In genomic region chr17:7045492-7046126, GRCh38 we compare ENCODE assay signal across 8 cellular contexts. TPM values are rescaled to one million over a fixed set of nuclear protein-coding genes. Genes with fewer than 3 reads are reported as not detected.
A peak's percentile ranks its signal among the peaks of the same experiment; 100 is the strongest.
DNase-seq lines count a peak whose midpoint lies in the region; ATAC-seq and TF ChIP-seq lines count a peak whose summit lies in the region.

No MANE protein-coding gene starts in this region.

- H3K27ac ChIP-seq in epithelial cell of prostate: peak overlapping the region; percentile 83

- in situ Hi-C loops in ACHN (cut with HindIII; ENCODE audit: low pct_ligation_motif_present, low pct_unique_long_range_greater_than_20kb, low sequenced_read_pairs): no loop called here

- no peaks in the 10 kb centered on the region for H3K9me3 Mint-ChIP-seq in activated B cell treated with CpG ODN at 0.5 μM for 24 hours
- no peaks in the 10 kb centered on the region for H3K9me3 Mint-ChIP-seq in naive B cell

- ATAC-seq in activated B cell treated with CpG ODN at 0.5 μM for 24 hours (ENCODE audit: low read depth): peak; percentile 11
- ATAC-seq in naive B cell (ENCODE audit: low read depth in 2 of 2): peak; percentile 16 to 25

- H3K4me3 Mint-ChIP-seq in activated B cell treated with CpG ODN at 0.5 μM for 24 hours (peak overlapping the region; percentile 81), naive B cell (peak overlapping the region; percentile 72 to 94 (median 90))

- peak; percentile 87 for DNase-seq in ACHN
- DNase-seq in GM12864 (ENCODE audit: low read depth): no peak
- peak; percentile 46 for DNase-seq in NCI-H2171 (lab: John Stamatoyannopoulos, UW)
- no peak for DNase-seq in activated B cell treated with CpG ODN at 0.5 μM for 24 hours
- DNase-seq in epithelial cell of prostate (ENCODE audit: low read depth, low spot score): no peak
- DNase-seq in naive B cell: peak; percentile 63
- no peak for DNase-seq in OCI-M2 (lab: John Stamatoyannopoulos, UW; ENCODE audit: unreplicated experiment)
- DNase-seq in HK-2 (ENCODE audit: unreplicated experiment): no peak

- no peaks in the 10 kb centered on the region for H3K27me3 Mint-ChIP-seq in activated B cell treated with CpG ODN at 0.5 μM for 24 hours
- H3K27me3 Mint-ChIP-seq in naive B cell: peaks cover 0 to 7% (median 4%) of the 10 kb centered on the region in 3 donors

- H3K4me1 Mint-ChIP-seq in activated B cell treated with CpG ODN at 0.5 μM for 24 hours: peaks cover 46% of the 10 kb centered on the region
- H3K4me1 Mint-ChIP-seq in naive B cell: peaks cover 42 to 43% (median 43%) of the 10 kb centered on the region in 3 donors

- intact Hi-C loops in activated B cell treated with CpG ODN at 0.5 μM for 24 hours (cut with micrococcal nuclease): loop anchor here (1.0 to 10.0 kb wide), 12 partner anchors 23 to 643 kb away; partner anchors contain the start of genes FGF11, KCTD11, MPDU1 and SLC2A4

- CTCF ChIA-PET in activated B cell treated with CpG ODN at 0.5 μM for 24 hours (lab: Charles Lee): interaction anchor here (0.5 to 3.4 kb wide), 36 partner anchors 10 to 580 kb away, joined by 3 to 63 read pairs (median 4); partner anchors contain the start of genes ACADVL, ACAP1, BCL6B and DLG4

- peak overlapping the region; percentile 86 for H3K27ac Mint-ChIP-seq in activated B cell treated with CpG ODN at 0.5 μM for 24 hours
- H3K27ac Mint-ChIP-seq in naive B cell: peak overlapping the region; percentile 40 to 97 (median 94)

- POLR2A ChIA-PET in activated B cell treated with CpG ODN at 0.5 μM for 24 hours (lab: Charles Lee): interaction anchor here (0.6 to 4.7 kb wide), 20 partner anchors 9 to 642 kb away, joined by 3 to 56 read pairs (median 4); partner anchors contain the start of genes RNASEK, SLC16A13, TMEM102 and TP53

- H3K4me3 ChIP-seq in GM12864 (ENCODE audit: low read depth, low read length): no peak overlapping the region; the same call in 1 of the 2 replicates

- TF ChIP-seq CTCF in GM12864 (IDR thresholded peaks at IDR 0.05; ENCODE audit: low read depth, low read length, missing control alignments) (peak; percentile 59), activated B cell treated with CpG ODN at 0.5 μM for 24 hours (IDR thresholded peaks at IDR 0.05) (no peak)

- H3K36me3 Mint-ChIP-seq in activated B cell treated with CpG ODN at 0.5 μM for 24 hours (ENCODE audit: low read depth) (no peaks in the 10 kb centered on the region), naive B cell (no peaks in the 10 kb centered on the region)

RNA-seq across cellular contexts. Expression of gene SLC16A11, which starts 1.7 kb away (rescaled TPM):
- 3.6 and 4.2 TPM in 2 replicates for total RNA-seq in activated B cell treated with CpG ODN at 0.5 μM for 24 hours
- polyA plus RNA-seq in naive B cell (ENCODE audit: low read depth in 6 of 6): 1 to 10 TPM in 5 of 6 donors, not detected in 1; 1.8 to 3.6 (median 2.3) TPM

RNA-seq across cellular contexts. Expression of gene SLC16A13, which starts 9.8 kb away (rescaled TPM):
- 10.4 and 11.8 TPM in 2 replicates for total RNA-seq in activated B cell treated with CpG ODN at 0.5 μM for 24 hours
- polyA plus RNA-seq in naive B cell (ENCODE audit: low read depth in 6 of 6): 1 to 10 TPM in 5 of 6 donors, under 1 TPM in 1; 0.66 to 3.0 (median 2.4) TPM

RNA-seq across cellular contexts. Expression of gene BCL6B, which starts 22.8 kb away (rescaled TPM):
- total RNA-seq in activated B cell treated with CpG ODN at 0.5 μM for 24 hours: 0.31 and 0.88 TPM in 2 replicates
- under 1 TPM in 3 of 6 donors, not detected in 3; 0.21 to 0.36 (median 0.29) TPM for polyA plus RNA-seq in naive B cell (ENCODE audit: low read depth in 6 of 6)

RNA-seq across cellular contexts. Expression of gene RNASEK, which starts 33.2 kb away (rescaled TPM):
- total RNA-seq in activated B cell treated with CpG ODN at 0.5 μM for 24 hours: 130 and 140 TPM in 2 replicates
- polyA plus RNA-seq in naive B cell (ENCODE audit: low read depth in 6 of 6): 100 to 1,000 TPM; 678 to 895 (median 858) TPM

RNA-seq across cellular contexts. Expression of gene CLEC10A, which starts 34.4 kb away (rescaled TPM):
- total RNA-seq in activated B cell treated with CpG ODN at 0.5 μM for 24 hours: not detected in 2 replicates
- under 1 TPM in 1 of 6 donors, not detected in 5; 0.82 TPM for polyA plus RNA-seq in naive B cell (ENCODE audit: low read depth in 6 of 6)

Comparison
In these comparisons a context has a peak if more than half of its experiments do, and no peak if none do; other contexts are left out.
1. DNase-seq: peak in ACHN (single experiment), NCI-H2171 (single experiment) and naive B cell (single experiment); none in GM12864 (single experiment), activated B cell treated with CpG ODN at 0.5 μM for 24 hours (single experiment), epithelial cell of prostate (single experiment), OCI-M2 (single experiment) and HK-2 (single experiment).